Comparison of ENCODE assay signal across 12 cellular contexts in the genomic region with DNA sequence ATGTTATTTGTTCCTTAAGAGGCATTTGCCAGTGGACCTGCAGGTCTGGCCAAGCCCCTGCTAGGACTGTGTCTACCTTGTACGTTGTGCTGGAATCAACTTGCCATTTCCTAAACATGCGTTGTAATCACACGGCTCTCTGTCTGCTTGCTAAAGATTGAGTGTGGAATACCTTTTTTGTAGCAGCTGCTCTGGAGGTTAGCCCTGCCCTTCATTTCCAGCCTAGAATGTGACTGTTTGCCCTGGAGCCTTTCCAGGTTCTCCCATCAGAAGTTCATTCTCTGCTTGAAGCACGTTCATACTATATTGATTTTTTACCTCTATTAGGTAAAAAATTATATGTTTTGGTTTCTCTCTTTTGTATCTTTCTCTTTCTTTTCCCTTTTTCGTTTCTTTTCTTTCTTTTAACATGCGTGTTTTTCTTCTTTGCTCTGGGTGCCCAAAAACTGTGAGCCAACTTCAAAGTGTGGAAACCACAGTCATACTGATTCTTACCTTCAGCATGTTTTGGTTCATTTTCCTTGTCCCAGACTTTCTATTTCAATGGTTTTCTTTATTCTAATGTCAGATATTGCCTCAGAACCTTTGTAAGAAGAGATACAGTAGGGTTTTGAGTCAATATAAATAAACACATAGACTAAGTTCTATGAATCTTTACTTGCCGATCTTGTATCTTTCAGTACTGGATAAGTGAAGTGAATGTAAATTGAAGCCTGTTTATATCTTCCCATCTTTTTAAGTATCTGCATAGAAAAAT.
A peak's percentile ranks its signal among the peaks of the same experiment; 100 is the strongest.
DNase-seq lines count a peak whose midpoint lies in the region; ATAC-seq and TF ChIP-seq lines count a peak whose summit lies in the region.
"Had no signal": no experiment of that assay in that cellular context is flagged by ENCODE, and none has a peak within 500 bp of the region (broad histone marks: within the 10 kb centered on the region; RNA-seq: fewer than 3 reads in every experiment).

No MANE protein-coding gene starts in this region.

- peak overlapping the region in 1 of 3 donors; percentile 9 for H3K4me3 ChIP-seq in liver (ENCODE audit: low read depth in 1 of 3, low read length in 3 of 3)
- no peak overlapping the region for H3K4me3 ChIP-seq in aorta (ENCODE audit: low read length in 2 of 2)
- H3K4me3 ChIP-seq: heart left ventricle, upper lobe of left lung had no signal

- H3K9me3 ChIP-seq in liver (ENCODE audit: control insufficient read depth in 4 of 4, low read length in 3 of 4) (no peaks in the 10 kb centered on the region), aorta (ENCODE audit: control insufficient read depth, low read length) (no peaks in the 10 kb centered on the region)
- H3K9me3 ChIP-seq: upper lobe of left lung had no signal

- H3K36me3 ChIP-seq in liver (ENCODE audit: control insufficient read depth in 4 of 4, insufficient read depth in 3 of 4, low read depth in 1 of 4, low read length in 3 of 4), result no peaks in the 10 kb centered on the region
- H3K36me3 ChIP-seq in aorta (ENCODE audit: control insufficient read depth in 1 of 2, insufficient read depth in 2 of 2, low read length in 1 of 2), result no peaks in the 10 kb centered on the region
- H3K36me3 ChIP-seq: heart left ventricle, upper lobe of left lung had no signal

- WGBS in liver, result 38% methylated on average over 7 of the region's 7 CpGs
- 35 to 38% methylated on average over 7 of the region's 7 CpGs for WGBS in aorta, 2 donors

- TF ChIP-seq RAD21 in liver (IDR thresholded peaks at IDR 0.05), result peak; percentile 28 to 54

- no peak for TF ChIP-seq CTCF in liver (IDR thresholded peaks at IDR 0.05; ENCODE audit: low read depth, low read length, missing input control)

- peak overlapping the region in 1 of 2 donors; percentile 5 for H3K9ac ChIP-seq in liver (ENCODE audit: low read depth in 1 of 2, low read length in 2 of 2)

- H3K27ac ChIP-seq in liver (ENCODE audit: low read depth in 1 of 2, low read length in 2 of 2), result peak overlapping the region in 1 of 2 donors; percentile 22
- H3K27ac ChIP-seq in aorta (ENCODE audit: low read depth in 1 of 2, low read length in 2 of 2), result no peak overlapping the region
- H3K27ac ChIP-seq: heart left ventricle, upper lobe of left lung had no signal

- no peaks in the 10 kb centered on the region for H3K27me3 ChIP-seq in liver (ENCODE audit: control insufficient read depth in 4 of 4, insufficient read depth in 4 of 4, low read length in 3 of 4)
- no peaks in the 10 kb centered on the region for H3K27me3 ChIP-seq in aorta (ENCODE audit: control insufficient read depth in 1 of 2, insufficient read depth in 2 of 2, low read length in 1 of 2)
- H3K27me3 ChIP-seq: heart left ventricle, upper lobe of left lung had no signal

- DNase-seq in DMS 273 treated with DMSO at 0.1 percent for 48 hours (lab: John Stamatoyannopoulos, UW) (peak; percentile 33), NCI-H1105 treated with DMSO at 0.1 percent for 48 hours (lab: John Stamatoyannopoulos, UW) (peak; percentile 97), SHP77 treated with DMSO at 0.1 percent for 48 hours (lab: John Stamatoyannopoulos, UW) (peak; percentile 84), aorta (no peak), cortex of kidney (lab: John Stamatoyannopoulos, UW) (no peak), GM19238 (ENCODE audit: insufficient read length, low spot score) (no peak)
- DNase-seq: H7, heart left ventricle had no signal

- intact Hi-C loops in aorta (cut with DNase I), result no loop called here

- no peak for ATAC-seq in aorta (ENCODE audit: low FRiP score)
- ATAC-seq in GM21723 (IDR thresholded peaks at IDR 0.05; ENCODE audit: unreplicated experiment), result no peak
- ATAC-seq: heart left ventricle, sciatic nerve had no signal

- peaks cover 0 to 6% (median 2%) of the 10 kb centered on the region in 4 donors for H3K4me1 ChIP-seq in liver (ENCODE audit: control insufficient read depth in 4 of 4, insufficient read depth in 4 of 4, low read length in 3 of 4)
- H3K4me1 ChIP-seq in aorta (ENCODE audit: control insufficient read depth in 1 of 2, insufficient read depth in 2 of 2, low read length in 2 of 2), result no peaks in the 10 kb centered on the region
- H3K4me1 ChIP-seq: upper lobe of left lung had no signal

TF ChIP-seq in liver, 16 proteins besides CTCF, POLR2A, EP300 and RAD21:
- TF ChIP-seq HNF4G (IDR thresholded peaks at IDR 0.05), result no peak
- TF ChIP-seq, protein P1, sequence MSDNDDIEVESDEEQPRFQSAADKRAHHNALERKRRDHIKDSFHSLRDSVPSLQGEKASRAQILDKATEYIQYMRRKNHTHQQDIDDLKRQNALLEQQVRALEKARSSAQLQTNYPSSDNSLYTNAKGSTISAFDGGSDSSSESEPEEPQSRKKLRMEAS (IDR thresholded peaks at IDR 0.05), result peak; percentile 15
- peak; percentile 28 to 43 for TF ChIP-seq HNF4A (conservative IDR thresholded peaks at IDR 0.05)
- TF ChIP-seq RXRA (IDR thresholded peaks at IDR 0.05), result peak; percentile 32 to 33
- TF ChIP-seq, protein P2, sequence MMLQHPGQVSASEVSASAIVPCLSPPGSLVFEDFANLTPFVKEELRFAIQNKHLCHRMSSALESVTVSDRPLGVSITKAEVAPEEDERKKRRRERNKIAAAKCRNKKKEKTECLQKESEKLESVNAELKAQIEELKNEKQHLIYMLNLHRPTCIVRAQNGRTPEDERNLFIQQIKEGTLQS (IDR thresholded peaks at IDR 0.05), result no peak
- TF ChIP-seq, protein P3, sequence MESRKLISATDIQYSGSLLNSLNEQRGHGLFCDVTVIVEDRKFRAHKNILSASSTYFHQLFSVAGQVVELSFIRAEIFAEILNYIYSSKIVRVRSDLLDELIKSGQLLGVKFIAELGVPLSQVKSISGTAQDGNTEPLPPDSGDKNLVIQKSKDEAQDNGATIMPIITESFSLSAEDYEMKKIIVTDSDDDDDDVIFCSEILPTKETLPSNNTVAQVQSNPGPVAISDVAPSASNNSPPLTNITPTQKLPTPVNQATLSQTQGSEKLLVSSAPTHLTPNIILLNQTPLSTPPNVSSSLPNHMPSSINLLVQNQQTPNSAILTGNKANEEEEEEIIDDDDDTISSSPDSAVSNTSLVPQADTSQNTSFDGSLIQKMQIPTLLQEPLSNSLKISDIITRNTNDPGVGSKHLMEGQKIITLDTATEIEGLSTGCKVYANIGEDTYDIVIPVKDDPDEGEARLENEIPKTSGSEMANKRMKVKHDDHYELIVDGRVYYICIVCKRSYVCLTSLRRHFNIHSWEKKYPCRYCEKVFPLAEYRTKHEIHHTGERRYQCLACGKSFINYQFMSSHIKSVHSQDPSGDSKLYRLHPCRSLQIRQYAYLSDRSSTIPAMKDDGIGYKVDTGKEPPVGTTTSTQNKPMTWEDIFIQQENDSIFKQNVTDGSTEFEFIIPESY (IDR thresholded peaks at IDR 0.05), result no peak
- peak; percentile 53 for TF ChIP-seq SP1 (IDR thresholded peaks at IDR 0.05)
- TF ChIP-seq, protein P4, sequence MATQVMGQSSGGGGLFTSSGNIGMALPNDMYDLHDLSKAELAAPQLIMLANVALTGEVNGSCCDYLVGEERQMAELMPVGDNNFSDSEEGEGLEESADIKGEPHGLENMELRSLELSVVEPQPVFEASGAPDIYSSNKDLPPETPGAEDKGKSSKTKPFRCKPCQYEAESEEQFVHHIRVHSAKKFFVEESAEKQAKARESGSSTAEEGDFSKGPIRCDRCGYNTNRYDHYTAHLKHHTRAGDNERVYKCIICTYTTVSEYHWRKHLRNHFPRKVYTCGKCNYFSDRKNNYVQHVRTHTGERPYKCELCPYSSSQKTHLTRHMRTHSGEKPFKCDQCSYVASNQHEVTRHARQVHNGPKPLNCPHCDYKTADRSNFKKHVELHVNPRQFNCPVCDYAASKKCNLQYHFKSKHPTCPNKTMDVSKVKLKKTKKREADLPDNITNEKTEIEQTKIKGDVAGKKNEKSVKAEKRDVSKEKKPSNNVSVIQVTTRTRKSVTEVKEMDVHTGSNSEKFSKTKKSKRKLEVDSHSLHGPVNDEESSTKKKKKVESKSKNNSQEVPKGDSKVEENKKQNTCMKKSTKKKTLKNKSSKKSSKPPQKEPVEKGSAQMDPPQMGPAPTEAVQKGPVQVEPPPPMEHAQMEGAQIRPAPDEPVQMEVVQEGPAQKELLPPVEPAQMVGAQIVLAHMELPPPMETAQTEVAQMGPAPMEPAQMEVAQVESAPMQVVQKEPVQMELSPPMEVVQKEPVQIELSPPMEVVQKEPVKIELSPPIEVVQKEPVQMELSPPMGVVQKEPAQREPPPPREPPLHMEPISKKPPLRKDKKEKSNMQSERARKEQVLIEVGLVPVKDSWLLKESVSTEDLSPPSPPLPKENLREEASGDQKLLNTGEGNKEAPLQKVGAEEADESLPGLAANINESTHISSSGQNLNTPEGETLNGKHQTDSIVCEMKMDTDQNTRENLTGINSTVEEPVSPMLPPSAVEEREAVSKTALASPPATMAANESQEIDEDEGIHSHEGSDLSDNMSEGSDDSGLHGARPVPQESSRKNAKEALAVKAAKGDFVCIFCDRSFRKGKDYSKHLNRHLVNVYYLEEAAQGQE (IDR thresholded peaks at IDR 0.05), result no peak

Comparison
In these comparisons a context has a peak if more than half of its experiments do, and no peak if none do; other contexts are left out.
1. DNase-seq: peak in DMS 273 treated with DMSO at 0.1 percent for 48 hours (single experiment), NCI-H1105 treated with DMSO at 0.1 percent for 48 hours (single experiment) and SHP77 treated with DMSO at 0.1 percent for 48 hours (single experiment); none in aorta (0 of 2), cortex of kidney (single experiment) and GM19238 (single experiment).